ENCODE assay signal across 8 cellular contexts in the genomic region with DNA sequence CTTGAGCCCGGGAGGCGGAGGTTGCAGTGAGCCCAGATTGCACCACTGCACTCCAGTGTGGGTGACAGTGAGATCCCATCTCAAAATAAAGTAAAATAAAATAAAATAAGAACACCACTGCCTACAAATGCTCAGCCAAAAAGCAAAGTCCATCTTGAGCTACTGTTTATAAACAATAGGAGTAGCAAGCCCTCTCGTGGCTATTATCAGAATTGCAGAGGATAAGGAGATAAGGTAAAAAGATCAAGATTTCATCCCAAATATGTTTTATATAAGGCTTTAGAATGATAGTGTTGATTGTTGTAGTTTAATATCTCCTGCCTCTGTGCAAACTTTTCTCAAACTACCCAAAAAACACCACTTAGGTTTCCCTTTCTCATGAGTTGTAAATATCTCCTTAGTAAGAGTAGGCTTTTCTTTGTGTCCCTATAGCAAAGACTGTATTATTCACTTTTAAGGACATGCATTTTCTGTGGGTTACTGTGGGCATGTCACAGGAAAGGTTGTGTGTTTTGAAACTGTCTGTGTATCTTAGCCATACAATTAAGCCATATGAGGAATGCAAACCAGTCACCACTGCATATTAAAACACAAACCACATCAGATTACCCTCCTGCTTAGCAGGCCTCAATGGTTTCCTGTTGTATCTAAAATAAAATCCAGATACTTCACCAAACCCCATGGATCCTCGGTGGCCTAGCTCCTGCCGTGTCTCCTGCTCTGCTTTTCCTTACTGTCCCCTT. TPM values are rescaled to one million over a fixed set of nuclear protein-coding genes. Genes with fewer than 3 reads are reported as not detected.
DNase-seq lines count a peak whose midpoint lies in the region; ATAC-seq and TF ChIP-seq lines count a peak whose summit lies in the region.

No MANE protein-coding gene starts in this region.

- H3K27ac Mint-ChIP-seq in effector memory CD8-positive, alpha-beta T cell = peak overlapping the region in 1 of 2 donors; percentile 59

- ATAC-seq in effector memory CD8-positive, alpha-beta T cell (replicated peaks) = peak; percentile 37
- ATAC-seq in HG03460 (IDR thresholded peaks at IDR 0.05; ENCODE audit: unreplicated experiment) = no peak
- ATAC-seq in HG03175 (IDR thresholded peaks at IDR 0.05; ENCODE audit: unreplicated experiment) = no peak

- H3K4me1 ChIP-seq in HEK293 (ENCODE audit: control insufficient read depth, insufficient read depth, low read length) = no peaks in the 10 kb centered on the region

- H3K4me1 Mint-ChIP-seq in effector memory CD8-positive, alpha-beta T cell (ENCODE audit: low read depth in 2 of 2) = peaks cover 0 to 9% of the 10 kb centered on the region in 2 donors

- POLR2A ChIA-PET in HEK293 (lab: Yijun Ruan, JAX) = interaction anchor here (0.7 kb wide), 1 partner anchor 218 kb away, joined by 3 read pairs; no protein-coding TSS in a partner anchor

- H3K4me3 Mint-ChIP-seq in effector memory CD8-positive, alpha-beta T cell = no peak overlapping the region

- CTCF ChIA-PET in HEK293 (lab: Yijun Ruan, JAX) = interaction anchor here (0.5 to 1.7 kb wide), 16 partner anchors 9 to 1600 kb away, joined by 3 to 6 read pairs (median 3); no protein-coding TSS in a partner anchor

- H3K36me3 ChIP-seq in HEK293 (ENCODE audit: control insufficient read depth in 2 of 2, insufficient read depth in 1 of 2, low read length in 2 of 2) = no peaks in the 10 kb centered on the region

- DNase-seq in NCI-H82 (lab: John Stamatoyannopoulos, UW) (peak; percentile 64), NCI-H82 treated with DMSO at 0.1 percent for 48 hours (lab: John Stamatoyannopoulos, UW; ENCODE audit: unreplicated experiment) (no peak), OCI-M1 (lab: John Stamatoyannopoulos, UW) (peak; percentile 78), myocyte (ENCODE audit: low read depth) (peak; percentile 44)
- DNase-seq in effector memory CD8-positive, alpha-beta T cell = peak in 2 of 3 experiments; percentile 11 to 15

- H3K9me3 ChIP-seq in HEK293 (ENCODE audit: control insufficient read depth, insufficient read depth, low read depth, low read length) = no peaks in the 10 kb centered on the region

- H3K27ac ChIP-seq in HEK293 (ENCODE audit: extremely low read depth, low read depth, low read length) = no peak overlapping the region

- H3K27me3 Mint-ChIP-seq in effector memory CD8-positive, alpha-beta T cell = peaks cover 0 to 12% of the 10 kb centered on the region in 2 donors

- H3K36me3 Mint-ChIP-seq in effector memory CD8-positive, alpha-beta T cell (ENCODE audit: insufficient read depth) = peaks cover 3% of the 10 kb centered on the region

- H3K4me3 ChIP-seq in HEK293 (ENCODE audit: low read depth, low read length) = no peak overlapping the region

- no peak for TF ChIP-seq CTCF in HEK293 (tag by site-specific recombination; IDR thresholded peaks at IDR 0.05)

- H3K9me3 Mint-ChIP-seq in effector memory CD8-positive, alpha-beta T cell = peaks cover 1 to 4% of the 10 kb centered on the region in 2 donors

TF ChIP-seq in HEK293, 187 proteins besides CTCF, POLR2A, EP300 and RAD21:
- TF ChIP-seq ZNF624 (tag by site-specific recombination; IDR thresholded peaks at IDR 0.05) (no peak), ZNF654 (tag by site-specific recombination; IDR thresholded peaks at IDR 0.05; ENCODE audit: low read depth) (peak; percentile 50)

RNA-seq across cellular contexts. Expression of gene CKS2, which starts 31.8 kb away (rescaled TPM):
- total RNA-seq in myocyte = 18.6 and 25.5 TPM in 2 replicates
- polyA plus RNA-seq in myocyte (2012) = 21.1 TPM

RNA-seq across cellular contexts. Expression of gene SECISBP2, which starts 39.1 kb away (rescaled TPM):
- 22.6 and 26.4 TPM in 2 replicates for total RNA-seq in myocyte
- polyA plus RNA-seq in myocyte (2012) = 13.0 TPM
